Comparison of ENCODE assay signal across 12 cellular contexts in genomic region chr20:32664352-32665159, GRCh38. TPM values are rescaled to one million over a fixed set of nuclear protein-coding genes. Genes with fewer than 3 reads are reported as not detected.
DNase-seq lines count a peak whose midpoint lies in the region; ATAC-seq and TF ChIP-seq lines count a peak whose summit lies in the region.
"Had no signal": no experiment of that assay in that cellular context is flagged by ENCODE, and none has a peak within 500 bp of the region (broad histone marks: within the 10 kb centered on the region; RNA-seq: fewer than 3 reads in every experiment).

No MANE protein-coding gene starts in this region.

- H3K4me1 Mint-ChIP-seq in GM23338: peaks cover 10% of the 10 kb centered on the region
- peaks cover 3% of the 10 kb centered on the region for H3K4me1 Mint-ChIP-seq in activated CD4-positive, alpha-beta memory T cell treated with anti-CD3 and anti-CD28 coated beads, Interleukin-2, amount 10 ng/mL, durations not matched to agents 7 days and 5 days

- no peak overlapping the region for H3K4me3 ChIP-seq in GM23338
- H3K4me3 ChIP-seq in RWPE2 (ENCODE audit: severe bottlenecking): no peak overlapping the region
- no peak overlapping the region for H3K4me3 ChIP-seq in spleen
- H3K4me3 ChIP-seq in prostate gland: no peak overlapping the region
- H3K4me3 ChIP-seq: tibial nerve had no signal

- peaks cover 14% of the 10 kb centered on the region for H3F3A ChIP-seq in GM23338 (replicated peaks; ENCODE audit: low read depth)

- 55 to 71% (median 59%) methylated on average over 12 to 15 of the region's 15 CpGs for WGBS in spleen, 5 donors
- WGBS in prostate gland: 81% methylated on average over 11 of the region's 15 CpGs

- no peak overlapping the region for H3K27ac Mint-ChIP-seq in GM23338
- no peak overlapping the region for H3K27ac Mint-ChIP-seq in activated CD4-positive, alpha-beta memory T cell treated with anti-CD3 and anti-CD28 coated beads, Interleukin-2, amount 10 ng/mL, durations not matched to agents 7 days and 5 days
- H3K27ac Mint-ChIP-seq: memory B cell had no signal

- H3K36me3 ChIP-seq in GM23338 (ENCODE audit: insufficient read depth) (no peaks in the 10 kb centered on the region; the same call in 1 of the 2 replicates), RWPE2 (ENCODE audit: low read depth) (no peaks in the 10 kb centered on the region), spleen (no peaks in the 10 kb centered on the region), prostate gland (no peaks in the 10 kb centered on the region)
- H3K36me3 ChIP-seq: tibial nerve had no signal

- DNase-seq in GM23338 (ENCODE audit: low spot score) (no peak), RWPE2 (ENCODE audit: low spot score) (peak; percentile 76), iris pigment epithelial cell (ENCODE audit: low read depth) (peak; percentile 11), spleen (no peak), prostate gland (ENCODE audit: low spot score) (no peak), DMS79 treated with DMSO at 0.1 percent for 48 hours (lab: John Stamatoyannopoulos, UW) (no peak)
- DNase-seq in activated CD4-positive, alpha-beta memory T cell treated with anti-CD3 and anti-CD28 coated beads, Interleukin-2, amount 10 ng/mL, durations not matched to agents 7 days and 5 days: no peak
- DNase-seq: activated CD4-positive, alpha-beta T cell treated with anti-CD3 and anti-CD28 coated beads, Interleukin-2, amount 10 ng/mL, durations not matched to agents 24 days and 14 days had no signal

- 0 out of 2 replicates have a peak, but pooled peaks cover 8% of the 10 kb centered on the region for H3K4me1 ChIP-seq in GM23338 (ENCODE audit: insufficient read depth)
- peaks cover 9% of the 10 kb centered on the region for H3K4me1 ChIP-seq in RWPE2 (ENCODE audit: insufficient read depth, poor library complexity, severe bottlenecking)
- peaks cover 0 to 15% (median 5%) of the 10 kb centered on the region in 6 donors for H3K4me1 ChIP-seq in spleen
- no peaks in the 10 kb centered on the region for H3K4me1 ChIP-seq in prostate gland (replicated peaks)

- TF ChIP-seq POLR2A in spleen (IDR thresholded peaks at IDR 0.05) (no peak), prostate gland (IDR thresholded peaks at IDR 0.05) (no peak)

- no peak; the same call in 2 of the 3 replicates for ATAC-seq in GM23338
- ATAC-seq in RWPE2 (ENCODE audit: low read depth): peak; percentile 27; the same call in 2 of the 3 replicates

- no peaks in the 10 kb centered on the region; the same call in 2 of the 3 replicates for H3K36me3 Mint-ChIP-seq in GM23338 (ENCODE audit: low read depth)
- peaks cover 4% of the 10 kb centered on the region for H3K36me3 Mint-ChIP-seq in activated CD4-positive, alpha-beta memory T cell treated with anti-CD3 and anti-CD28 coated beads, Interleukin-2, amount 10 ng/mL, durations not matched to agents 7 days and 5 days (ENCODE audit: low read depth)

- H3K9me3 Mint-ChIP-seq in GM23338: peaks cover 8% of the 10 kb centered on the region; the same call in 2 of the 3 replicates
- H3K9me3 Mint-ChIP-seq in activated CD4-positive, alpha-beta memory T cell treated with anti-CD3 and anti-CD28 coated beads, Interleukin-2, amount 10 ng/mL, durations not matched to agents 7 days and 5 days: peaks cover 7% of the 10 kb centered on the region
- H3K9me3 Mint-ChIP-seq: memory B cell had no signal

- H3K4me3 Mint-ChIP-seq in GM23338: no peak overlapping the region
- no peak overlapping the region for H3K4me3 Mint-ChIP-seq in activated CD4-positive, alpha-beta memory T cell treated with anti-CD3 and anti-CD28 coated beads, Interleukin-2, amount 10 ng/mL, durations not matched to agents 7 days and 5 days
- H3K4me3 Mint-ChIP-seq: memory B cell had no signal

- H4K20me1 ChIP-seq in GM23338 (replicated peaks; ENCODE audit: insufficient read depth): no peaks in the 10 kb centered on the region; the same call in 1 of the 2 replicates

- H3K27ac ChIP-seq in GM23338 (ENCODE audit: low read depth): no peak overlapping the region
- H3K27ac ChIP-seq in RWPE2 (ENCODE audit: poor library complexity, severe bottlenecking): no peak overlapping the region
- H3K27ac ChIP-seq in spleen: peak overlapping the region in 5 of 8 donors; percentile 21 to 53 (median 26)
- H3K27ac ChIP-seq in prostate gland: no peak overlapping the region
- H3K27ac ChIP-seq: C4-2B had no signal

- H3K27me3 ChIP-seq in GM23338 (ENCODE audit: insufficient read depth) (no peaks in the 10 kb centered on the region), RWPE2 (ENCODE audit: insufficient read depth, poor library complexity, severe bottlenecking) (no peaks in the 10 kb centered on the region), spleen (replicated peaks in 1 of 7) (no peaks in the 10 kb centered on the region), prostate gland (replicated peaks; ENCODE audit: insufficient read depth) (no peaks in the 10 kb centered on the region)
- H3K27me3 ChIP-seq: tibial nerve had no signal

- intact Hi-C loops in spleen (cut with DNase I; ENCODE audit: low total_unique reads): no loop called here
- intact Hi-C loops in prostate gland (cut with DNase I): no loop called here

- H3K9me2 ChIP-seq in GM23338 (ENCODE audit: insufficient read depth): peaks cover 4% of the 10 kb centered on the region; the same call in 1 of the 2 replicates

- H3K9me3 ChIP-seq in RWPE2 (ENCODE audit: severe bottlenecking) (no peaks in the 10 kb centered on the region), spleen (peaks cover 0 to 13% (median 4%) of the 10 kb centered on the region in 8 donors), prostate gland (no peaks in the 10 kb centered on the region)
- H3K9me3 ChIP-seq: tibial nerve had no signal

- POLR2A ChIA-PET in activated CD4-positive, alpha-beta memory T cell treated with anti-CD3 and anti-CD28 coated beads, Interleukin-2, amount 10 ng/mL, durations not matched to agents 7 days and 5 days (lab: Charles Lee): no interaction called here

- CTCF ChIA-PET in activated CD4-positive, alpha-beta memory T cell treated with anti-CD3 and anti-CD28 coated beads, Interleukin-2, amount 10 ng/mL, durations not matched to agents 7 days and 5 days (lab: Charles Lee): interaction anchor here (1.7 to 1.8 kb wide), 2 partner anchors 9 to 142 kb away, joined by 6 to 7 read pairs; partner anchors contain the start of gene C20orf203

- peak overlapping the region; percentile 86 for H2AFZ ChIP-seq in GM23338

- peaks cover 2% of the 10 kb centered on the region for H3K27me3 Mint-ChIP-seq in GM23338 (ENCODE audit: insufficient read depth, low read depth, poor library complexity)
- no peaks in the 10 kb centered on the region for H3K27me3 Mint-ChIP-seq in activated CD4-positive, alpha-beta memory T cell treated with anti-CD3 and anti-CD28 coated beads, Interleukin-2, amount 10 ng/mL, durations not matched to agents 7 days and 5 days
- H3K27me3 Mint-ChIP-seq: activated CD4-positive, alpha-beta T cell treated with anti-CD3 and anti-CD28 coated beads, Interleukin-2, amount 10 ng/mL, durations not matched to agents 24 days and 14 days; memory B cell had no signal

- no peak overlapping the region for H3K4me2 ChIP-seq in GM23338

- H3K79me2 ChIP-seq in GM23338 (replicated peaks; ENCODE audit: insufficient read depth): no peaks in the 10 kb centered on the region

- no peak for TF ChIP-seq CTCF in GM23338 (conservative IDR thresholded peaks at IDR 0.05; ENCODE audit: low read depth in 2 of 2)
- TF ChIP-seq CTCF in RWPE2 (IDR thresholded peaks at IDR 0.05; ENCODE audit: poor library complexity, severe bottlenecking): no peak
- TF ChIP-seq CTCF in spleen (IDR thresholded peaks at IDR 0.05 in 8 of 11, conservative IDR thresholded peaks at IDR 0.05 in 3 of 11): no peak
- no peak for TF ChIP-seq CTCF in prostate gland (IDR thresholded peaks at IDR 0.05)

TF ChIP-seq in GM23338, 12 proteins besides CTCF, POLR2A, EP300 and RAD21 (continues in another document):
- TF ChIP-seq NANOG (IDR thresholded peaks at IDR 0.05; ENCODE audit: borderline replicate concordance) (no peak), ZNF331 (CRISPR knock-in tag; IDR thresholded peaks at IDR 0.05; ENCODE audit: low read depth) (no peak), POLR2AphosphoS5 (IDR thresholded peaks at IDR 0.05; ENCODE audit: low read depth) (no peak)

RNA-seq across cellular contexts. Expression of gene C20orf203, which starts 9.2 kb away (rescaled TPM):
- total RNA-seq in GM23338 (2014; rRNA removed; shearing (Covaris generic)): 0.08 TPM in 1 of 2 replicates, not detected in the other
- 0.03 and 0.11 TPM in 2 replicates for polyA plus RNA-seq in GM23338 (2016; fragmentation: Nextera tagmentation; extraction: Ambion mirVana)
- under 1 TPM in 5 of 7 donors, not detected in 2; 0.10 to 0.82 (median 0.26) TPM for total RNA-seq in spleen
- under 1 TPM; 0.03 to 0.06 (median 0.04) TPM for polyA plus RNA-seq in spleen
- total RNA-seq in prostate gland: under 1 TPM; 0.14 to 0.51 TPM
- total RNA-seq in activated CD4-positive, alpha-beta memory T cell treated with anti-CD3 and anti-CD28 coated beads, Interleukin-2, amount 10 ng/mL, durations not matched to agents 7 days and 5 days: under 1 TPM; 0.13 to 0.15 TPM
- total RNA-seq: T-helper 1 cell treated with Interleukin-12 subunit alpha and Interleukin-12 subunit beta and Interleukin-4 antibody, amounts not matched to agents 30 ng/mL and 1 ng/mL, for 36 hours had no signal

Comparison
In these comparisons a context has a peak if more than half of its experiments do, and no peak if none do; other contexts are left out.
1. DNase-seq: peak in RWPE2 (single experiment) and iris pigment epithelial cell (single experiment); none in GM23338 (single experiment), spleen (single experiment), prostate gland (single experiment), activated CD4-positive, alpha-beta memory T cell treated with anti-CD3 and anti-CD28 coated beads, Interleukin-2, amount 10 ng/mL, durations not matched to agents 7 days and 5 days (single experiment) and DMS79 treated with DMSO at 0.1 percent for 48 hours (single experiment).
2. H3K27ac ChIP-seq: peak in spleen (5 of 8); none in GM23338 (single experiment), RWPE2 (single experiment) and prostate gland (0 of 2).